Comparison of ENCODE assay signal across 32 cellular contexts in genomic region chr3:77321646-77322045, GRCh38.
DNase-seq lines count a peak whose midpoint lies in the region; ATAC-seq and TF ChIP-seq lines count a peak whose summit lies in the region.
"Had no signal": no experiment of that assay in that cellular context is flagged by ENCODE, and none has a peak within 500 bp of the region (broad histone marks: within the 10 kb centered on the region; RNA-seq: fewer than 3 reads in every experiment).

No MANE protein-coding gene starts in this region.

- peak overlapping the region; percentile 34 for H3K4me3 Mint-ChIP-seq in Calu3 (ENCODE audit: low read depth, unreplicated experiment)
- H3K4me3 Mint-ChIP-seq in osteocyte (ENCODE audit: unreplicated experiment) = no peak overlapping the region
- no peak overlapping the region for H3K4me3 Mint-ChIP-seq in endodermal cell
- no peak overlapping the region for H3K4me3 Mint-ChIP-seq in activated T-cell treated with anti-CD3 and anti-CD28 coated beads, Interleukin-2, amount 50 U/mL, for 72 hours
- H3K4me3 Mint-ChIP-seq: activated CD4-positive, alpha-beta T cell treated with anti-CD3 and anti-CD28 coated beads, Interleukin-2, amount 10 ng/mL, durations not matched to agents 24 days and 14 days; activated CD8-positive, alpha-beta memory T cell treated with anti-CD3 and anti-CD28 coated beads, Interleukin-2, amount 10 ng/mL, durations not matched to agents 7 days and 5 days; activated T-helper 1 cell treated with anti-CD3 and anti-CD28 coated beads, Interleukin-12 subunit alpha, Interleukin-12 subunit beta, Interleukin-2, Interleukin-4 antibody, amounts not matched to agents 30 ng/mL and 10 ng/mL and 1 ng/mL, durations not matched to agents 14 hours and 24 hours and 36 hours; CD4-positive, CD25-positive, alpha-beta regulatory T cell; dendritic cell treated with granulocyte-macrophage colony-stimulating factor and Interleukin-4, amounts not matched to agents 40 ng/mL and 50 ng/mL, for 4 days; mesothelial cell of epicardium; naive thymus-derived CD8-positive, alpha-beta T cell; stimulated activated memory B cell treated with anti-CD40 and anti-IgM and Interleukin-4, amounts not matched to agents 10 μg/mL and 1 μg/mL and 100 μg/mL, for 72 hours had no signal

- BruUV-seq in Calu3 (replicated peaks; lab: Mats Ljungman, UMichigan) = no TSS peak
- no TSS peak for BruUV-seq in PC-3 (replicated peaks; lab: Mats Ljungman, UMichigan)

- H3K27me3 ChIP-seq in PC-3 (ENCODE audit: low read length) = peaks cover 18% of the 10 kb centered on the region
- H3K27me3 ChIP-seq in endodermal cell (ENCODE audit: control insufficient read depth, insufficient read depth, low read length, poor library complexity, severe bottlenecking) = peaks cover 51% of the 10 kb centered on the region
- H3K27me3 ChIP-seq: spleen, vagina had no signal

- peaks cover 11% of the 10 kb centered on the region for H3K4me1 ChIP-seq in PC-3 (ENCODE audit: insufficient read depth, low read length)
- no peaks in the 10 kb centered on the region for H3K4me1 ChIP-seq in endodermal cell (ENCODE audit: control insufficient read depth, insufficient read depth, low read length)
- H3K4me1 ChIP-seq: spleen, vagina had no signal

- H3K36me3 ChIP-seq in PC-3 (ENCODE audit: low read depth, low read length) (no peaks in the 10 kb centered on the region), endodermal cell (ENCODE audit: control insufficient read depth, insufficient read depth, low read length) (no peaks in the 10 kb centered on the region)
- H3K36me3 ChIP-seq: spleen, vagina had no signal

- no peaks in the 10 kb centered on the region for H4K20me1 ChIP-seq in PC-3 (ENCODE audit: low read length)

- H3K4me3 ChIP-seq in PC-3 (ENCODE audit: low read length) (no peak overlapping the region), endodermal cell (ENCODE audit: low read length) (no peak overlapping the region)
- H3K4me3 ChIP-seq: SK-N-MC, spleen, vagina had no signal

- peaks cover 5% of the 10 kb centered on the region for H3F3A ChIP-seq in PC-3 (ENCODE audit: low read length, unreplicated experiment)

- H3K9me2 ChIP-seq in PC-3 (replicated peaks; ENCODE audit: low read length) = no peaks in the 10 kb centered on the region

- no peak for DNase-seq in Calu3
- DNase-seq in PC-3 = peak; percentile 52
- peak; percentile 60 for DNase-seq in fibroblast of gingiva (ENCODE audit: low read depth)
- DNase-seq in osteocyte (ENCODE audit: extremely low spot score, unreplicated experiment) = no peak
- DNase-seq in endodermal cell = no peak
- DNase-seq in activated T-cell treated with anti-CD3 and anti-CD28 coated beads, Interleukin-2, amount 50 U/mL, for 72 hours = no peak
- DNase-seq in NCI-H345 (lab: John Stamatoyannopoulos, UW) = no peak
- DNase-seq: activated CD4-positive, alpha-beta T cell treated with anti-CD3 and anti-CD28 coated beads, Interleukin-2, amount 10 ng/mL, durations not matched to agents 24 days and 14 days; activated CD8-positive, alpha-beta memory T cell treated with anti-CD3 and anti-CD28 coated beads, Interleukin-2, amount 10 ng/mL, durations not matched to agents 7 days and 5 days; activated naive CD4-positive, alpha-beta T cell treated with anti-CD3 and anti-CD28 coated beads, Interleukin-2, amount 50 U/mL, for 16 hours; caudate nucleus; DMS 273 treated with DMSO at 0.1 percent for 48 hours; GF-D8; GOT3; head of caudate nucleus; naive thymus-derived CD8-positive, alpha-beta T cell; NCI-H1694; NCI-H2171 treated with DMSO at 0.1 percent for 48 hours; NCI-H524 treated with DMSO at 0.1 percent for 48 hours; retina; spleen; stimulated activated CD4-positive, alpha-beta T cell treated with anti-CD3 and anti-CD28 coated beads, Interleukin-4, amount 100 ng/mL, for 1 hour; T-helper 2 cell had no signal

- H3K36me3 Mint-ChIP-seq in Calu3 (ENCODE audit: insufficient read depth, unreplicated experiment) (no peaks in the 10 kb centered on the region), osteocyte (ENCODE audit: unreplicated experiment) (no peaks in the 10 kb centered on the region), endodermal cell (ENCODE audit: low read depth) (no peaks in the 10 kb centered on the region)
- no peaks in the 10 kb centered on the region for H3K36me3 Mint-ChIP-seq in activated T-cell treated with anti-CD3 and anti-CD28 coated beads, Interleukin-2, amount 50 U/mL, for 72 hours (ENCODE audit: insufficient read depth in 2 of 2)
- H3K36me3 Mint-ChIP-seq: activated CD8-positive, alpha-beta memory T cell treated with anti-CD3 and anti-CD28 coated beads, Interleukin-2, amount 10 ng/mL, durations not matched to agents 7 days and 5 days; CD4-positive, CD25-positive, alpha-beta regulatory T cell; mesothelial cell of epicardium; naive thymus-derived CD8-positive, alpha-beta T cell; stimulated activated memory B cell treated with anti-CD40 and anti-IgM and Interleukin-4, amounts not matched to agents 10 μg/mL and 1 μg/mL and 100 μg/mL, for 72 hours had no signal

- H2AFZ ChIP-seq in PC-3 (ENCODE audit: low read length) = peak overlapping the region; percentile 73

- CTCF ChIA-PET in Calu3 (lab: Charles Lee) (no interaction called here), PC-3 (lab: Charles Lee) (no interaction called here)

- H3K4me1 Mint-ChIP-seq in Calu3 (ENCODE audit: low read depth, unreplicated experiment) (peaks cover 29% of the 10 kb centered on the region), osteocyte (ENCODE audit: unreplicated experiment) (peaks cover 38% of the 10 kb centered on the region), endodermal cell (peaks cover under 1% of the 10 kb centered on the region)
- no peaks in the 10 kb centered on the region for H3K4me1 Mint-ChIP-seq in activated T-cell treated with anti-CD3 and anti-CD28 coated beads, Interleukin-2, amount 50 U/mL, for 72 hours (ENCODE audit: low read depth)
- H3K4me1 Mint-ChIP-seq: activated CD4-positive, alpha-beta T cell treated with anti-CD3 and anti-CD28 coated beads, Interleukin-2, amount 10 ng/mL, durations not matched to agents 24 days and 14 days; activated CD8-positive, alpha-beta memory T cell treated with anti-CD3 and anti-CD28 coated beads, Interleukin-2, amount 10 ng/mL, durations not matched to agents 7 days and 5 days; CD4-positive, CD25-positive, alpha-beta regulatory T cell; mesothelial cell of epicardium; naive thymus-derived CD8-positive, alpha-beta T cell; stimulated activated memory B cell treated with anti-CD40 and anti-IgM and Interleukin-4, amounts not matched to agents 10 μg/mL and 1 μg/mL and 100 μg/mL, for 72 hours had no signal

- 88 to 98% methylated on average over 5 to 6 of the region's 6 CpGs for WGBS in endodermal cell (ENCODE audit: insufficient coverage in 1 of 2, insufficient read length in 1 of 2), 2 experiments

- H3K4me2 ChIP-seq in PC-3 (ENCODE audit: low read length) = peak overlapping the region; percentile 16; the same call in 1 of the 2 replicates
- H3K4me2 ChIP-seq: KMS-11 had no signal

- H3K9me3 Mint-ChIP-seq in Calu3 (ENCODE audit: low read depth, unreplicated experiment) = peaks cover 3% of the 10 kb centered on the region
- no peaks in the 10 kb centered on the region for H3K9me3 Mint-ChIP-seq in osteocyte (ENCODE audit: unreplicated experiment)
- no peaks in the 10 kb centered on the region for H3K9me3 Mint-ChIP-seq in endodermal cell
- H3K9me3 Mint-ChIP-seq in activated T-cell treated with anti-CD3 and anti-CD28 coated beads, Interleukin-2, amount 50 U/mL, for 72 hours = peaks cover 3 to 4% of the 10 kb centered on the region in 2 donors
- H3K9me3 Mint-ChIP-seq: activated CD4-positive, alpha-beta T cell treated with anti-CD3 and anti-CD28 coated beads, Interleukin-2, amount 10 ng/mL, durations not matched to agents 24 days and 14 days; activated T-helper 1 cell treated with anti-CD3 and anti-CD28 coated beads, Interleukin-12 subunit alpha, Interleukin-12 subunit beta, Interleukin-2, Interleukin-4 antibody, amounts not matched to agents 30 ng/mL and 10 ng/mL and 1 ng/mL, durations not matched to agents 14 hours and 24 hours and 36 hours; dendritic cell treated with granulocyte-macrophage colony-stimulating factor and Interleukin-4, amounts not matched to agents 40 ng/mL and 50 ng/mL, for 4 days had no signal

- H3K27ac Mint-ChIP-seq in Calu3 (ENCODE audit: unreplicated experiment) (peak overlapping the region; percentile 4), osteocyte (ENCODE audit: unreplicated experiment) (peak overlapping the region; percentile 0), endodermal cell (no peak overlapping the region)
- H3K27ac Mint-ChIP-seq in activated T-cell treated with anti-CD3 and anti-CD28 coated beads, Interleukin-2, amount 50 U/mL, for 72 hours = no peak overlapping the region
- H3K27ac Mint-ChIP-seq: activated CD4-positive, alpha-beta T cell treated with anti-CD3 and anti-CD28 coated beads, Interleukin-2, amount 10 ng/mL, durations not matched to agents 24 days and 14 days; activated CD8-positive, alpha-beta memory T cell treated with anti-CD3 and anti-CD28 coated beads, Interleukin-2, amount 10 ng/mL, durations not matched to agents 7 days and 5 days; activated T-helper 1 cell treated with anti-CD3 and anti-CD28 coated beads, Interleukin-12 subunit alpha, Interleukin-12 subunit beta, Interleukin-2, Interleukin-4 antibody, amounts not matched to agents 30 ng/mL and 10 ng/mL and 1 ng/mL, durations not matched to agents 14 hours and 24 hours and 36 hours; CD4-positive, CD25-positive, alpha-beta regulatory T cell; dendritic cell treated with granulocyte-macrophage colony-stimulating factor and Interleukin-4, amounts not matched to agents 40 ng/mL and 50 ng/mL, for 4 days; mesothelial cell of epicardium; naive thymus-derived CD8-positive, alpha-beta T cell; stimulated activated memory B cell treated with anti-CD40 and anti-IgM and Interleukin-4, amounts not matched to agents 10 μg/mL and 1 μg/mL and 100 μg/mL, for 72 hours had no signal

- H3K79me2 ChIP-seq in PC-3 (ENCODE audit: low read length) = no peaks in the 10 kb centered on the region

- H3K27me3 Mint-ChIP-seq in Calu3 (ENCODE audit: unreplicated experiment) = no peaks in the 10 kb centered on the region
- no peaks in the 10 kb centered on the region for H3K27me3 Mint-ChIP-seq in osteocyte (ENCODE audit: unreplicated experiment)
- H3K27me3 Mint-ChIP-seq in endodermal cell (ENCODE audit: insufficient read depth) = peaks cover 44% of the 10 kb centered on the region
- H3K27me3 Mint-ChIP-seq in activated T-cell treated with anti-CD3 and anti-CD28 coated beads, Interleukin-2, amount 50 U/mL, for 72 hours (ENCODE audit: low read depth) = no peaks in the 10 kb centered on the region
- H3K27me3 Mint-ChIP-seq: activated CD4-positive, alpha-beta T cell treated with anti-CD3 and anti-CD28 coated beads, Interleukin-2, amount 10 ng/mL, durations not matched to agents 24 days and 14 days; activated CD8-positive, alpha-beta memory T cell treated with anti-CD3 and anti-CD28 coated beads, Interleukin-2, amount 10 ng/mL, durations not matched to agents 7 days and 5 days; CD4-positive, CD25-positive, alpha-beta regulatory T cell; dendritic cell treated with granulocyte-macrophage colony-stimulating factor and Interleukin-4, amounts not matched to agents 40 ng/mL and 50 ng/mL, for 4 days; naive thymus-derived CD8-positive, alpha-beta T cell; stimulated activated memory B cell treated with anti-CD40 and anti-IgM and Interleukin-4, amounts not matched to agents 10 μg/mL and 1 μg/mL and 100 μg/mL, for 72 hours had no signal

- intact Hi-C loops in Calu3 (cut with micrococcal nuclease; ENCODE audit: unreplicated experiment) = no loop called here
- intact Hi-C loops in PC-3 (cut with micrococcal nuclease) = loop anchor here (10.0 kb wide), 2 partner anchors 753 to 883 kb away; no protein-coding TSS in a partner anchor

- no peak overlapping the region for H3K9ac ChIP-seq in PC-3 (ENCODE audit: low read length)
- no peak overlapping the region for H3K9ac ChIP-seq in endodermal cell (ENCODE audit: extremely low read depth, low read length, poor library complexity, severe bottlenecking)
- H3K9ac ChIP-seq: KMS-11 had no signal

- POLR2A ChIA-PET in PC-3 (lab: Charles Lee; ENCODE audit: unreplicated experiment) = interaction anchor here (0.5 kb wide), 1 partner anchor 1321 kb away, joined by 3 read pairs; no protein-coding TSS in a partner anchor

- H3K9me3 ChIP-seq in PC-3 (ENCODE audit: low read length) = no peaks in the 10 kb centered on the region
- no peaks in the 10 kb centered on the region for H3K9me3 ChIP-seq in endodermal cell (ENCODE audit: control insufficient read depth, low read length)
- H3K9me3 ChIP-seq: spleen, vagina had no signal

- no peak for TF ChIP-seq CTCF in Calu3 (IDR thresholded peaks at IDR 0.05; ENCODE audit: unreplicated experiment)
- no peak for TF ChIP-seq CTCF in PC-3 (conservative IDR thresholded peaks at IDR 0.05; ENCODE audit: low read depth, low read length)
- no peak for TF ChIP-seq CTCF in osteocyte (IDR thresholded peaks at IDR 0.05)
- no peak for TF ChIP-seq CTCF in endodermal cell (conservative IDR thresholded peaks at IDR 0.05)

- no peak overlapping the region for H3K27ac ChIP-seq in PC-3 (ENCODE audit: low read length)
- H3K27ac ChIP-seq in endodermal cell (ENCODE audit: low read depth, low read length) = no peak overlapping the region
- H3K27ac ChIP-seq: KMS-11, RWPE1, SK-N-MC, spleen, vagina had no signal

- ATAC-seq in PC-3 = peak; percentile 70
- no peak for ATAC-seq in activated T-cell treated with anti-CD3 and anti-CD28 coated beads, Interleukin-2, amount 50 U/mL, for 72 hours (replicated peaks in 1 of 2)
- ATAC-seq: activated CD8-positive, alpha-beta memory T cell treated with anti-CD3 and anti-CD28 coated beads, Interleukin-2, amount 10 ng/mL, durations not matched to agents 7 days and 5 days; naive thymus-derived CD8-positive, alpha-beta T cell; stimulated activated memory B cell treated with anti-CD40 and anti-IgM and Interleukin-4, amounts not matched to agents 10 μg/mL and 1 μg/mL and 100 μg/mL, for 72 hours had no signal

Comparison
In these comparisons a context has a peak if more than half of its experiments do, and no peak if none do; other contexts are left out.
1. DNase-seq: peak in PC-3 (single experiment) and fibroblast of gingiva (single experiment); none in Calu3 (single experiment), osteocyte (single experiment), endodermal cell (single experiment), activated T-cell treated with anti-CD3 and anti-CD28 coated beads, Interleukin-2, amount 50 U/mL, for 72 hours (0 of 2) and NCI-H345 (single experiment).
2. H3K27ac Mint-ChIP-seq: peak in Calu3 (single experiment) and osteocyte (single experiment); none in endodermal cell (single experiment) and activated T-cell treated with anti-CD3 and anti-CD28 coated beads, Interleukin-2, amount 50 U/mL, for 72 hours (single experiment).